In the genomic region with DNA sequence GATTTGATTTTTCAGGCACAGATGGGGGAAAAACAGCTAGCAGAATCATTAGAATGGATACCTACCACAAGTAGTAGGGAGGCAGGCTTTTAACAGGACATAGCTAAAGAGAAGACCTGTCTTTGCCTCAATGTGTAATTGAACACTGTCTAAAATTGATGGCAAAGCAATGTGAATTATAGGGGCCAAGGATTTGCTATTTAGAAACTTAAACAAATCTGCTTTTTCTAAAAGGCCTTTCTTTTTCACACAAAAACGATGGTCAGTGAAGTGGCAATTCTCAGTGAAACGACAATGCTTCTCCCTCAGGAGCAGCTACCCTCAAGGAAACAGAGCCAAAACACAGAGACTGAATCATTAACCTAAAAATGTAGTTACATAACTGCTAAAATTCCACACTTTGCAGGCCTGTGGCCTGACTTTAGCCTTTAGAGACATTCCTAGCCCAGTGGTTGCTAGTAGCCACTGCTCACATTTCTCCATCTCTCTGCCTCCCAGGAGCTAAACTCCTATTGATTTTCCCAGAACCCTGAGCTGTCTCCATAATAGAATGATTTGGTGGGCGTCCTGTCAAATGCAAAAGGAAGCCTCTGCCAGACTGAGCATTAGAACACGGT, we compare ENCODE assay signal across 10 cellular contexts.
DNase-seq lines count a peak whose midpoint lies in the region; ATAC-seq and TF ChIP-seq lines count a peak whose summit lies in the region.
"Had no signal": no experiment of that assay in that cellular context is flagged by ENCODE, and none has a peak within 500 bp of the region (broad histone marks: within the 10 kb centered on the region; RNA-seq: fewer than 3 reads in every experiment).

No MANE protein-coding gene starts in this region.

- POLR2A ChIA-PET in PC-3 (lab: Charles Lee; ENCODE audit: unreplicated experiment): no interaction called here

- peaks cover 19% of the 10 kb centered on the region for H3K9me3 Mint-ChIP-seq in nephron progenitor cell

- peak; percentile 82 for DNase-seq in ACHN
- DNase-seq in PC-3: peak; percentile 45
- DNase-seq in fibroblast of peridontal ligament (ENCODE audit: extremely low read depth): peak; percentile 91
- no peak for DNase-seq in nephron progenitor cell
- DNase-seq in HT-29 (ENCODE audit: low spot score): no peak
- no peak for DNase-seq in COR-L47 (lab: John Stamatoyannopoulos, UW)
- no peak for DNase-seq in activated gamma-delta T cell (lab: John Stamatoyannopoulos, UW)
- DNase-seq: NCI-H345 had no signal

- CTCF ChIA-PET in PC-3 (lab: Charles Lee): interaction anchor here (0.6 kb wide), 1 partner anchor 546 kb away, joined by 3 read pairs; no protein-coding TSS in a partner anchor

- H3K79me2 ChIP-seq in PC-3 (ENCODE audit: low read length): no peaks in the 10 kb centered on the region

- H3K36me3 Mint-ChIP-seq in nephron progenitor cell (ENCODE audit: low read depth): peaks cover 10% of the 10 kb centered on the region

- no peak overlapping the region for H3K4me3 Mint-ChIP-seq in nephron progenitor cell

- no peak overlapping the region for H3K4me2 ChIP-seq in PC-3 (ENCODE audit: low read length)

- no peaks in the 10 kb centered on the region for H3K9me2 ChIP-seq in PC-3 (replicated peaks; ENCODE audit: low read length)

- in situ Hi-C loops in ACHN (cut with HindIII; ENCODE audit: low pct_ligation_motif_present, low pct_unique_long_range_greater_than_20kb, low sequenced_read_pairs): no loop called here

- TF ChIP-seq CTCF in PC-3 (conservative IDR thresholded peaks at IDR 0.05; ENCODE audit: low read depth, low read length) (no peak), nephron progenitor cell (IDR thresholded peaks at IDR 0.05) (no peak)

- no peak overlapping the region for H3K4me3 ChIP-seq in PC-3 (ENCODE audit: low read length)

- H3K27me3 ChIP-seq in PC-3 (ENCODE audit: low read length): no peaks in the 10 kb centered on the region

- H4K20me1 ChIP-seq in PC-3 (ENCODE audit: low read length): no peaks in the 10 kb centered on the region

- H3K9me3 ChIP-seq in PC-3 (ENCODE audit: low read length): no peaks in the 10 kb centered on the region

- peak overlapping the region; percentile 76 for H3K27ac Mint-ChIP-seq in nephron progenitor cell

- no peaks in the 10 kb centered on the region for H3F3A ChIP-seq in PC-3 (ENCODE audit: low read length, unreplicated experiment)

- no peak overlapping the region for H3K9ac ChIP-seq in PC-3 (ENCODE audit: low read length)

- no peaks in the 10 kb centered on the region for H3K36me3 ChIP-seq in PC-3 (ENCODE audit: low read depth, low read length)

- no peak overlapping the region for H3K27ac ChIP-seq in PC-3 (ENCODE audit: low read length)
- H3K27ac ChIP-seq: C4-2B had no signal

- H3K27me3 Mint-ChIP-seq in nephron progenitor cell (ENCODE audit: low read depth, poor library complexity): no peaks in the 10 kb centered on the region

- no TSS peak for BruUV-seq in PC-3 (replicated peaks; lab: Mats Ljungman, UMichigan)

- H3K4me1 Mint-ChIP-seq in nephron progenitor cell: peaks cover 44% of the 10 kb centered on the region

- intact Hi-C loops in PC-3 (cut with micrococcal nuclease): no loop called here

- ATAC-seq in PC-3 (peak; percentile 42), HG03025 (IDR thresholded peaks at IDR 0.05; ENCODE audit: low FRiP score, unreplicated experiment) (no peak)

- 0 out of 2 replicates have a peak overlapping the region, but pooled peaks have one; percentile 1 for H2AFZ ChIP-seq in PC-3 (ENCODE audit: low read length)

- peaks cover 22% of the 10 kb centered on the region for H3K4me1 ChIP-seq in PC-3 (ENCODE audit: insufficient read depth, low read length)

Comparison
In these comparisons a context has a peak if more than half of its experiments do, and no peak if none do; other contexts are left out.
1. DNase-seq: peak in ACHN (single experiment), PC-3 (single experiment) and fibroblast of peridontal ligament (single experiment); none in nephron progenitor cell (single experiment), HT-29 (single experiment), COR-L47 (single experiment) and activated gamma-delta T cell (single experiment).